ENCODE assay signal across 19 cellular contexts in the genomic region with DNA sequence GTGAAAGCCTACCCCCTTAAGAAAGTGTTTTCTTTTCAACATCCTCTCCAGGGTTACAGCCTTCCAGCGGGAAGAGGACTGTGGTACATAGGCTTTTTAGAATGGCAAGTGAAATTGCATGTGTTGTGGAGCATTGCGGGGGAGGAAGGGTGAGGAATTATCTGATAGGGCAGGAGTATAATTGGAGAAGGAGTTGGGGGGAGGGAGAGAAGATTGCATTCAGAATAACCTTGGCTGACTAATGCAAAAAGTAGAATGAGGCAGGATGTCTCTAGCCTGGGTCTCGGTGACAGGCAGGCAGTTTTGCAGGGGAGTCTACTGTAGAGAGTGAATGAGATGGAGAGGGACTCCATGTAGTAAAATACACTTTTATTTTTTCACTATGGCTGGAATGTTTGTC. TPM values are rescaled to one million over a fixed set of nuclear protein-coding genes. Genes with fewer than 3 reads are reported as not detected.
"Had no signal": no experiment of that assay in that cellular context is flagged by ENCODE, and none has a peak within 500 bp of the region (broad histone marks: within the 10 kb centered on the region; RNA-seq: fewer than 3 reads in every experiment).

No MANE protein-coding gene starts in this region.

- H3K4me1 ChIP-seq: colonic mucosa, foreskin keratinocyte, transverse colon had no signal

- H2AFZ ChIP-seq: hepatocyte had no signal

- H3K4me2 ChIP-seq: hepatocyte had no signal

- H3K79me2 ChIP-seq: hepatocyte had no signal

- H3K36me3 ChIP-seq: colonic mucosa, right atrium auricular region, sigmoid colon, transverse colon had no signal

- H3K27ac Mint-ChIP-seq: naive thymus-derived CD8-positive, alpha-beta T cell had no signal

- H3K4me3 Mint-ChIP-seq: naive thymus-derived CD8-positive, alpha-beta T cell had no signal

- H3K27ac ChIP-seq: colonic mucosa, foreskin keratinocyte, hepatocyte, right atrium auricular region, sigmoid colon, skin epidermis, testis, transverse colon had no signal

- H3K4me1 Mint-ChIP-seq: naive thymus-derived CD8-positive, alpha-beta T cell had no signal

- H3K4me3 ChIP-seq: colonic mucosa, hepatocyte, mucosa of descending colon, right atrium auricular region, sigmoid colon, skin epidermis, testis, transverse colon had no signal

- DNase-seq: cerebellar nuclear complex; colonic mucosa; dermis blood vessel endothelial cell; left colon; mucosa of descending colon; naive thymus-derived CD8-positive, alpha-beta T cell; posterior cingulate gyrus; sigmoid colon; stimulated activated CD4-positive, alpha-beta T cell treated with anti-CD3 and anti-CD28 coated beads, Interleukin-12 subunit alpha, Interleukin-12 subunit beta, amount 100 ng/mL, for 4 hours; stimulated activated naive CD8-positive, alpha-beta T cell treated with anti-CD3 and anti-CD28 coated beads, Interleukin-15, Interleukin-2, amounts not matched to agents 100 U/mL and 50 U/mL, for 24 hours; testis; transverse colon had no signal

- H3K27me3 ChIP-seq: testis had no signal

- H3K9me3 ChIP-seq: colonic mucosa, mucosa of descending colon, right atrium auricular region, sigmoid colon, testis, transverse colon had no signal

RNA-seq across cellular contexts. Expression of a gene that starts 2.4 kb away (rescaled TPM):
- total RNA-seq: dermis blood vessel endothelial cell, left colon, lung microvascular endothelial cell, omental fat pad, pulmonary artery endothelial cell, right atrium auricular region had no signal
